ENCODE assay signal across 11 cellular contexts in genomic region chr7:66125052-66125694, GRCh38. TPM values are rescaled to one million over a fixed set of nuclear protein-coding genes. Genes with fewer than 3 reads are reported as not detected.
DNase-seq lines count a peak whose midpoint lies in the region; ATAC-seq and TF ChIP-seq lines count a peak whose summit lies in the region.
"Had no signal": no experiment of that assay in that cellular context is flagged by ENCODE, and none has a peak within 500 bp of the region (broad histone marks: within the 10 kb centered on the region; RNA-seq: fewer than 3 reads in every experiment).

No MANE protein-coding gene starts in this region.

- no peak for DNase-seq in activated naive CD4-positive, alpha-beta T cell treated with anti-CD3 and anti-CD28 coated beads, Interleukin-2, amount 10 ng/mL, durations not matched to agents 7 days and 5 days
- DNase-seq in right atrium auricular region (ENCODE audit: low spot score) = no peak
- DNase-seq in type B pancreatic cell (ENCODE audit: extremely low spot score, unreplicated experiment) = no peak
- no peak for DNase-seq in posterior vena cava (ENCODE audit: low spot score)
- no peak for DNase-seq in C1 segment of cervical spinal cord (lab: John Stamatoyannopoulos, UW)
- DNase-seq in uterus = no peak
- DNase-seq: central memory CD4-positive, alpha-beta T cell; NCI-H524 treated with DMSO at 0.1 percent for 48 hours had no signal

- TF ChIP-seq CTCF in right atrium auricular region (IDR thresholded peaks at IDR 0.05) = no peak
- TF ChIP-seq CTCF in type B pancreatic cell (conservative IDR thresholded peaks at IDR 0.05) = no peak
- TF ChIP-seq CTCF in uterus (IDR thresholded peaks at IDR 0.05) = no peak

- peaks cover 55% of the 10 kb centered on the region for H3K4me1 Mint-ChIP-seq in activated naive CD4-positive, alpha-beta T cell treated with anti-CD3 and anti-CD28 coated beads, Interleukin-2, amount 50 U/mL, for 24 hours
- H3K4me1 Mint-ChIP-seq in activated naive CD4-positive, alpha-beta T cell treated with anti-CD3 and anti-CD28 coated beads, Interleukin-2, amount 10 ng/mL, durations not matched to agents 7 days and 5 days = peaks cover 39% of the 10 kb centered on the region
- H3K4me1 Mint-ChIP-seq in activated T-helper 17 cell treated with anti-CD3 and anti-CD28 coated beads, Interleukin-2, amount 50 U/mL, for 72 hours = peaks cover 15% of the 10 kb centered on the region
- peaks cover 19% of the 10 kb centered on the region for H3K4me1 Mint-ChIP-seq in type B pancreatic cell (ENCODE audit: unreplicated experiment)

- H3K9me3 ChIP-seq in right atrium auricular region (no peaks in the 10 kb centered on the region), uterus (no peaks in the 10 kb centered on the region)

- H3K27ac ChIP-seq in right atrium auricular region (peak overlapping the region; percentile 35 to 49), uterus (peak overlapping the region in 1 of 2 donors; percentile 15)

- CTCF ChIA-PET in activated naive CD4-positive, alpha-beta T cell treated with anti-CD3 and anti-CD28 coated beads, Interleukin-2, amount 10 ng/mL, durations not matched to agents 7 days and 5 days (lab: Charles Lee) = interaction anchor here (1.5 kb wide), 1 partner anchor 10 kb away, joined by 8 read pairs; the partner anchor contains the start of gene CRCP

- no peak overlapping the region for H3K4me3 Mint-ChIP-seq in activated naive CD4-positive, alpha-beta T cell treated with anti-CD3 and anti-CD28 coated beads, Interleukin-2, amount 50 U/mL, for 24 hours
- no peak overlapping the region for H3K4me3 Mint-ChIP-seq in activated naive CD4-positive, alpha-beta T cell treated with anti-CD3 and anti-CD28 coated beads, Interleukin-2, amount 10 ng/mL, durations not matched to agents 7 days and 5 days
- H3K4me3 Mint-ChIP-seq in activated T-helper 17 cell treated with anti-CD3 and anti-CD28 coated beads, Interleukin-2, amount 50 U/mL, for 72 hours = peak overlapping the region; percentile 16
- no peak overlapping the region for H3K4me3 Mint-ChIP-seq in type B pancreatic cell

- H3K4me1 ChIP-seq in right atrium auricular region = peaks cover 0 to 37% of the 10 kb centered on the region in 2 donors
- H3K4me1 ChIP-seq in uterus = peaks cover 0 to 4% of the 10 kb centered on the region in 2 donors

- ATAC-seq in activated T-helper 17 cell treated with anti-CD3 and anti-CD28 coated beads, Interleukin-2, amount 50 U/mL, for 72 hours (replicated peaks) = no peak
- ATAC-seq: HCT116 had no signal

- H3K27me3 ChIP-seq in right atrium auricular region (no peaks in the 10 kb centered on the region), uterus (no peaks in the 10 kb centered on the region)

- peak overlapping the region; percentile 49 for H3K27ac Mint-ChIP-seq in activated naive CD4-positive, alpha-beta T cell treated with anti-CD3 and anti-CD28 coated beads, Interleukin-2, amount 50 U/mL, for 24 hours
- no peak overlapping the region for H3K27ac Mint-ChIP-seq in activated naive CD4-positive, alpha-beta T cell treated with anti-CD3 and anti-CD28 coated beads, Interleukin-2, amount 10 ng/mL, durations not matched to agents 7 days and 5 days
- peak overlapping the region; percentile 81 for H3K27ac Mint-ChIP-seq in activated T-helper 17 cell treated with anti-CD3 and anti-CD28 coated beads, Interleukin-2, amount 50 U/mL, for 72 hours
- H3K27ac Mint-ChIP-seq in type B pancreatic cell = peak overlapping the region; percentile 17

- TF ChIP-seq POLR2A in uterus (IDR thresholded peaks at IDR 0.05) = no peak

- intact Hi-C loops in posterior vena cava (cut with DNase I) = no loop called here
- intact Hi-C loops in uterus (cut with DNase I; ENCODE audit: low total_unique reads) = no loop called here

- H3K36me3 Mint-ChIP-seq in activated naive CD4-positive, alpha-beta T cell treated with anti-CD3 and anti-CD28 coated beads, Interleukin-2, amount 50 U/mL, for 24 hours = peaks cover 2% of the 10 kb centered on the region
- peaks cover 8% of the 10 kb centered on the region for H3K36me3 Mint-ChIP-seq in activated naive CD4-positive, alpha-beta T cell treated with anti-CD3 and anti-CD28 coated beads, Interleukin-2, amount 10 ng/mL, durations not matched to agents 7 days and 5 days
- peaks cover 37% of the 10 kb centered on the region for H3K36me3 Mint-ChIP-seq in activated T-helper 17 cell treated with anti-CD3 and anti-CD28 coated beads, Interleukin-2, amount 50 U/mL, for 72 hours (ENCODE audit: low read depth)
- H3K36me3 Mint-ChIP-seq in type B pancreatic cell = peaks cover 8% of the 10 kb centered on the region

- H3K4me3 ChIP-seq in right atrium auricular region (no peak overlapping the region), uterus (no peak overlapping the region)

- H3K9me3 Mint-ChIP-seq in activated naive CD4-positive, alpha-beta T cell treated with anti-CD3 and anti-CD28 coated beads, Interleukin-2, amount 50 U/mL, for 24 hours = no peaks in the 10 kb centered on the region
- H3K9me3 Mint-ChIP-seq in activated naive CD4-positive, alpha-beta T cell treated with anti-CD3 and anti-CD28 coated beads, Interleukin-2, amount 10 ng/mL, durations not matched to agents 7 days and 5 days = no peaks in the 10 kb centered on the region
- H3K9me3 Mint-ChIP-seq in activated T-helper 17 cell treated with anti-CD3 and anti-CD28 coated beads, Interleukin-2, amount 50 U/mL, for 72 hours = no peaks in the 10 kb centered on the region
- H3K9me3 Mint-ChIP-seq in type B pancreatic cell = no peaks in the 10 kb centered on the region

- no peaks in the 10 kb centered on the region for H3K27me3 Mint-ChIP-seq in activated naive CD4-positive, alpha-beta T cell treated with anti-CD3 and anti-CD28 coated beads, Interleukin-2, amount 50 U/mL, for 24 hours
- no peaks in the 10 kb centered on the region for H3K27me3 Mint-ChIP-seq in activated naive CD4-positive, alpha-beta T cell treated with anti-CD3 and anti-CD28 coated beads, Interleukin-2, amount 10 ng/mL, durations not matched to agents 7 days and 5 days
- H3K27me3 Mint-ChIP-seq in activated T-helper 17 cell treated with anti-CD3 and anti-CD28 coated beads, Interleukin-2, amount 50 U/mL, for 72 hours = no peaks in the 10 kb centered on the region
- no peaks in the 10 kb centered on the region for H3K27me3 Mint-ChIP-seq in type B pancreatic cell

- no peaks in the 10 kb centered on the region for H3K36me3 ChIP-seq in right atrium auricular region
- no peaks in the 10 kb centered on the region for H3K36me3 ChIP-seq in uterus

RNA-seq across cellular contexts. Expression of gene CRCP, which starts 10.5 kb away (rescaled TPM):
- 10 to 100 TPM; 19.6 to 25.7 TPM for total RNA-seq in activated T-helper 17 cell treated with anti-CD3 and anti-CD28 coated beads, Interleukin-2, amount 50 U/mL, for 72 hours
- 10 to 100 TPM; 29.9 to 44.9 TPM for total RNA-seq in right atrium auricular region
- total RNA-seq in type B pancreatic cell (ENCODE audit: low replicate concordance) = 28.6 and 29.0 TPM in 2 replicates
- 10 to 100 TPM; 28.1 to 28.3 TPM for total RNA-seq in posterior vena cava
- 10 to 100 TPM in 3 of 4 donors, 1 to 10 TPM in 1; 8.5 to 39.7 (median 37.6) TPM for total RNA-seq in uterus

RNA-seq across cellular contexts. Expression of gene ASL, which starts 49.6 kb away (rescaled TPM):
- total RNA-seq in activated T-helper 17 cell treated with anti-CD3 and anti-CD28 coated beads, Interleukin-2, amount 50 U/mL, for 72 hours = 10 to 100 TPM; 33.8 to 34.7 TPM
- 10 to 100 TPM in 1 of 2 donors, 1 to 10 TPM in 1; 9.2 to 13.0 TPM for total RNA-seq in right atrium auricular region
- total RNA-seq in type B pancreatic cell (ENCODE audit: low replicate concordance) = 35.1 and 35.5 TPM in 2 replicates
- 10 to 100 TPM; 19.9 TPM for total RNA-seq in posterior vena cava
- 10 to 100 TPM in 3 of 4 donors, 1 to 10 TPM in 1; 7.2 to 63.2 (median 22.4) TPM for total RNA-seq in uterus
